27 cellular contexts compared by ENCODE assay signal in the genomic region with DNA sequence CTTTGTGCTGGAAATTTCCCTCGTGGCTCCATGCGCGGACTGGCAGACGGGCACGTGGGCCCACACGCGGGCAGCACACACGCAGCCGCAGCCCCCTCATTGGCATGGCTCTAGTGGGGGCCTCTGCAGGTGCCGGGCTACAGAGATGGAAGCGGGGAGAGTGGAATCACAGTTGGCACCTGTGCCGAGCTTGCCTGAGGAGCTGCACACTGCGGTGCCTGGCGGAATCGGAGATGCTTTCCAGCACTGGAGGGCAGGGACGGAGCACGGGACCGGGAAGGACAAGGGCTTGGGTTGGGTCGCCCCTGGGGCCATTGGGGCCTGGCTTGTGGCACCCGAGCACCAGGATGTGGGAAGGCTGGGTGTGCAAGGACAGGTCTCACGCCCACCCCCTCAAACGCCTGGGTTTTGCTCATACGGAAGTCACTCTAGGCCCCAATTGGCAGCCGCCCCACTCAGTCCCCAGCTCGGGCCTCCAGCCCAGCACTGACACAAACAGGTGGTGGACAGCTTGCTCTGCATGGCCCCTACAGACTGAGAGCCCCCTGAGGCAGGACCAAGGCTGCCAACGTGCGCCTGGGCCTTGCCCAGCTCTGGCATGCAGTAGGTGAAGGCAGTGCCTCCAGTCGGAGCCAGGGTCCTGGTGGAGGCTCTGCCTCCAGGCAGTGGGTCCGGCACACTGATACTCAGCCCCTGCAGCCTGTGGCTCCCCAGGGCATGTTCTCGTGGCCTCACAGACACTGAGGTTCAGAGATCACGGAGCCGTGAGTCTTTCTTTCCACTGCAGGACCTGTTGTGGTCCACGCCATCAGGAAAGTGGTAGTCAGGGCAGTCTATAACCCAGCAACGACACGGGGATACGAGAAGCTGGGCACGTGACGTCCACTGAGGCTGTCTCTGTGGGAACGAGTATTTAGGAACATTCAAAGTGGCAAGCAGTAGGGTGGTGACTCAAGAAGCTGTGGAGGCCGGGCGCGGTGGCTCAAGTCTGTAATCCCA.
"Had no signal": no experiment of that assay in that cellular context is flagged by ENCODE, and none has a peak within 500 bp of the region (broad histone marks: within the 10 kb centered on the region; RNA-seq: fewer than 3 reads in every experiment).

No MANE protein-coding gene starts in this region.

- ATAC-seq: activated CD4-positive, alpha-beta T cell treated with anti-CD3 and anti-CD28 coated beads for 36 hours; activated CD8-positive, alpha-beta T cell treated with anti-CD3 and anti-CD28 coated beads, Interleukin-2, amount 10 ng/mL, durations not matched to agents 7 days and 5 days; HepG2; T-cell had no signal

- H3K4me3 Mint-ChIP-seq: activated CD4-positive, alpha-beta T cell treated with anti-CD3 and anti-CD28 coated beads for 36 hours; activated CD8-positive, alpha-beta T cell treated with anti-CD3 and anti-CD28 coated beads, Interleukin-2, amount 10 ng/mL, durations not matched to agents 7 days and 5 days; activated naive CD8-positive, alpha-beta T cell treated with anti-CD3 and anti-CD28 coated beads, Interleukin-2, amount 10 ng/mL, durations not matched to agents 7 days and 5 days; T-cell had no signal

- FAIRE-seq: HepG2 had no signal

- H3K4me3 ChIP-seq: adrenal gland, Peyer's patch, SK-N-MC had no signal

- H3K27ac ChIP-seq: adrenal gland, Peyer's patch, RWPE1, SK-N-MC, WERI-Rb-1 had no signal

- H3K9me3 ChIP-seq: adrenal gland, Peyer's patch had no signal

- H3K27me3 ChIP-seq: adrenal gland, Peyer's patch had no signal

- H3K4me1 Mint-ChIP-seq: activated CD4-positive, alpha-beta T cell treated with anti-CD3 and anti-CD28 coated beads for 36 hours; activated naive CD8-positive, alpha-beta T cell treated with anti-CD3 and anti-CD28 coated beads, Interleukin-2, amount 10 ng/mL, durations not matched to agents 7 days and 5 days had no signal

- H3K36me3 ChIP-seq: adrenal gland, Peyer's patch, WERI-Rb-1 had no signal

- DNase-seq: activated CD4-positive, alpha-beta T cell treated with anti-CD3 and anti-CD28 coated beads for 36 hours; activated CD4-positive, alpha-beta T cell treated with anti-CD3 and anti-CD28 coated beads, Interleukin-2, amount 50 U/mL, for 4 hours; activated CD8-positive, alpha-beta memory T cell treated with anti-CD3 and anti-CD28 coated beads, Interleukin-2, amount 50 U/mL, for 48 hours; activated CD8-positive, alpha-beta T cell treated with anti-CD3 and anti-CD28 coated beads, Interleukin-2, amount 10 ng/mL, durations not matched to agents 7 days and 5 days; activated naive CD4-positive, alpha-beta T cell treated with anti-CD3 and anti-CD28 coated beads, Interleukin-2, amount 50 U/mL, for 16 hours; activated naive CD8-positive, alpha-beta T cell treated with anti-CD3 and anti-CD28 coated beads, Interleukin-2, amount 10 ng/mL, durations not matched to agents 7 days and 5 days; activated T-cell treated with anti-CD3 and anti-CD28 coated beads, Interleukin-2, amount 50 U/mL, for 1 hour; adrenal gland; Karpas-422; MM.1S; NCI-H1048; NCI-H146; NCI-H1930; NCI-H2171; NCI-H2227 treated with DMSO at 0.1 percent for 48 hours; NCI-H446 treated with DMSO at 0.1 percent for 48 hours; NCI-H524 treated with DMSO at 0.1 percent for 48 hours; NCI-H748 treated with DMSO at 0.1 percent for 48 hours; NK-92 treated with Interleukin-12 subunit alpha and Interleukin-12 subunit beta, amount 100 ng/mL, for 24 hours; OCI-M1; Peyer's patch; SIG-M5; T-cell; WERI-Rb-1 had no signal

- H3K4me1 ChIP-seq: adrenal gland, Peyer's patch had no signal

- H3K36me3 Mint-ChIP-seq: activated naive CD8-positive, alpha-beta T cell treated with anti-CD3 and anti-CD28 coated beads, Interleukin-2, amount 10 ng/mL, durations not matched to agents 7 days and 5 days; T-cell had no signal

- H3K27me3 Mint-ChIP-seq: activated CD4-positive, alpha-beta T cell treated with anti-CD3 and anti-CD28 coated beads for 36 hours had no signal

- H3K9me3 Mint-ChIP-seq: activated naive CD8-positive, alpha-beta T cell treated with anti-CD3 and anti-CD28 coated beads, Interleukin-2, amount 10 ng/mL, durations not matched to agents 7 days and 5 days; T-cell had no signal

- H3K27ac Mint-ChIP-seq: activated CD4-positive, alpha-beta T cell treated with anti-CD3 and anti-CD28 coated beads for 36 hours; activated CD8-positive, alpha-beta T cell treated with anti-CD3 and anti-CD28 coated beads, Interleukin-2, amount 10 ng/mL, durations not matched to agents 7 days and 5 days; activated naive CD8-positive, alpha-beta T cell treated with anti-CD3 and anti-CD28 coated beads, Interleukin-2, amount 10 ng/mL, durations not matched to agents 7 days and 5 days; T-cell had no signal
